ENCODE assay signal across 31 cellular contexts in genomic region chr2:150264442-150264841, GRCh38.
"Had no signal": no experiment of that assay in that cellular context is flagged by ENCODE, and none has a peak within 500 bp of the region (broad histone marks: within the 10 kb centered on the region; RNA-seq: fewer than 3 reads in every experiment).

No MANE protein-coding gene starts in this region.

- H3K9me3 ChIP-seq: ascending aorta, body of pancreas had no signal

- H3K27ac ChIP-seq: ascending aorta, body of pancreas, VCaP had no signal

- H3K4me1 ChIP-seq: ascending aorta, body of pancreas had no signal

- FAIRE-seq: colon, TTC549 had no signal

- ATAC-seq: activated CD4-positive, alpha-beta T cell treated with anti-CD3 and anti-CD28 coated beads for 36 hours; activated CD4-positive, CD25-positive, alpha-beta regulatory T cell treated with anti-CD3 and anti-CD28 coated beads, Interleukin-2, amount 50 U/mL, for 24 hours; activated CD8-positive, alpha-beta memory T cell treated with anti-CD3 and anti-CD28 coated beads, Interleukin-2, amount 10 ng/mL, durations not matched to agents 7 days and 5 days; activated CD8-positive, alpha-beta T cell treated with anti-CD3 and anti-CD28 coated beads, Interleukin-2, amount 10 ng/mL, durations not matched to agents 7 days and 5 days; activated naive CD8-positive, alpha-beta T cell treated with anti-CD3 and anti-CD28 coated beads, Interleukin-2, amount 50 U/mL, for 24 hours; body of pancreas had no signal

- H3K36me3 ChIP-seq: ascending aorta had no signal

- H3K27me3 ChIP-seq: ascending aorta, body of pancreas had no signal

- H3K4me3 ChIP-seq: ascending aorta, body of pancreas had no signal

- DNase-seq: activated B cell treated with CpG ODN at 0.5 μM for 24 hours; activated CD4-positive, alpha-beta memory T cell treated with anti-CD3 and anti-CD28 coated beads, Interleukin-2, amount 10 ng/mL, durations not matched to agents 7 days and 5 days; activated CD4-positive, alpha-beta T cell treated with anti-CD3 and anti-CD28 coated beads for 1 hour; activated CD4-positive, alpha-beta T cell treated with anti-CD3 and anti-CD28 coated beads for 36 hours; activated CD4-positive, alpha-beta T cell treated with anti-CD3 and anti-CD28 coated beads for 48 hours; activated CD4-positive, alpha-beta T cell treated with anti-CD3 and anti-CD28 coated beads, Interleukin-2, amount 10 ng/mL, durations not matched to agents 7 days and 5 days; activated CD4-positive, alpha-beta T cell treated with anti-CD3 and anti-CD28 coated beads, Interleukin-2, amount 50 U/mL, for 48 hours; activated CD8-positive, alpha-beta memory T cell treated with anti-CD3 and anti-CD28 coated beads for 24 hours; activated CD8-positive, alpha-beta memory T cell treated with anti-CD3 and anti-CD28 coated beads, Interleukin-2, amount 10 ng/mL, durations not matched to agents 7 days and 5 days; activated CD8-positive, alpha-beta memory T cell treated with anti-CD3 and anti-CD28 coated beads, Interleukin-2, amount 50 U/mL, for 48 hours; activated CD8-positive, alpha-beta T cell treated with anti-CD3 and anti-CD28 coated beads, Interleukin-2, amount 10 ng/mL, durations not matched to agents 7 days and 5 days; activated effector memory CD4-positive, alpha-beta T cell treated with Interleukin-2 at 50 U/mL for 16 hours; activated gamma-delta T cell; activated naive CD4-positive, alpha-beta T cell treated with anti-CD3 and anti-CD28 coated beads, Interleukin-2, amount 10 ng/mL, durations not matched to agents 7 days and 5 days; activated naive CD4-positive, alpha-beta T cell treated with Interleukin-2 at 50 U/mL for 16 hours; activated naive CD8-positive, alpha-beta T cell treated with anti-CD3 and anti-CD28 coated beads, Interleukin-2, amount 10 ng/mL, durations not matched to agents 7 days and 5 days; activated naive CD8-positive, alpha-beta T cell treated with anti-CD3 and anti-CD28 coated beads, Interleukin-2, amount 50 U/mL, for 24 hours; activated T-cell treated with anti-CD3 and anti-CD28 coated beads, Interleukin-2, amount 50 U/mL, for 24 hours; activated T-cell treated with anti-CD3 and anti-CD28 coated beads, Interleukin-2, amount 50 U/mL, for 48 hours; amygdala; anterior cingulate cortex; body of pancreas; central memory CD4-positive, alpha-beta T cell; T-helper 1 cell; T-helper 2 cell; T-helper 9 cell had no signal
